In the genomic region with DNA sequence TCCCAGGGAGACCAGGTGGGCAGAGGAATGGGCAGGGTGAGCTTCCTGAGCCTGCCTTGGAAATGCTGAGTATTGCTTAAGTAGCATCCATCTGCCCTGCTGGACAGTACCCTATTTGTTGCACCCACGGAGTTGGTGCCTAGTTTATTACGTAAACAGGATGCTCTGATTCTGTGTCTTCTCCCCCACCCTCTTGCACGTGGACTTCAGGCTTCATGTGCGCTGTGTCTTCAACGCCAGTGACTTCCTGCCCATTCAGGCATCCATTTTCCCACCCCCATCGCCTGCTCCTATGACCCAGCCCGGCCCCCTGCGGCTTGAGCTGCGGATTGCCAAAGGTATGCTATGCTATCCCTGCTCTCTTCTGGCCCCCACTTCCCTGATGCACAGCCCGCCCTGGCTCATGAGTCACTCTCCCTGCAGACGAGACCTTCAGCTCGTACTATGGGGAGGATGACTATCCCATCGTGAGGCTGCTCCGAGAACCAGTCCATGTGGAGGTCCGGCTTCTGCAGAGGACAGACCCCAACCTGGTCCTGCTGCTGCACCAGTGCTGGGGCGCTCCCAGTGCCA, we compare ENCODE assay signal across 10 cellular contexts. TPM values are rescaled to one million over a fixed set of nuclear protein-coding genes. Genes with fewer than 3 reads are reported as not detected.
A peak's percentile ranks its signal among the peaks of the same experiment; 100 is the strongest.
DNase-seq lines count a peak whose midpoint lies in the region; ATAC-seq, FAIRE-seq and TF ChIP-seq lines count a peak whose summit lies in the region.
"Had no signal": no experiment of that assay in that cellular context is flagged by ENCODE, and none has a peak within 500 bp of the region (broad histone marks: within the 10 kb centered on the region; RNA-seq: fewer than 3 reads in every experiment).

No MANE protein-coding gene starts in this region.

- H3K4me1 ChIP-seq in IMR-90 (ENCODE audit: control insufficient read depth, insufficient read depth, low read length) (peaks cover 22% of the 10 kb centered on the region), lower lobe of right lung (peaks cover 19% of the 10 kb centered on the region), Karpas-422 (ENCODE audit: low read length) (no peaks in the 10 kb centered on the region)

- no peak for TF ChIP-seq POLR2A in IMR-90 (IDR thresholded peaks at IDR 0.05; ENCODE audit: low read depth, low read length)

- H3K23ac ChIP-seq in IMR-90 (ENCODE audit: low read depth, low read length) = no peak overlapping the region

- H3K4ac ChIP-seq in IMR-90 (ENCODE audit: low read depth, low read length) = peak overlapping the region; percentile 97

- peak overlapping the region; percentile 92; the same call in 1 of the 2 replicates for H2BK20ac ChIP-seq in IMR-90 (ENCODE audit: low read depth, low read length)

- TF ChIP-seq CTCF in BJ (IDR thresholded peaks at IDR 0.05; ENCODE audit: insufficient read depth, low read depth, low read length) = no peak
- no peak for TF ChIP-seq CTCF in IMR-90 (conservative IDR thresholded peaks at IDR 0.05; ENCODE audit: low read depth, low read length)
- TF ChIP-seq CTCF in bronchial epithelial cell (IDR thresholded peaks at IDR 0.05; ENCODE audit: insufficient read depth, low read length, severe bottlenecking) = no peak
- no peak for TF ChIP-seq CTCF in lower lobe of right lung (IDR thresholded peaks at IDR 0.05)
- no peak for TF ChIP-seq CTCF in natural killer cell (IDR thresholded peaks at IDR 0.05)

- peaks cover 5% of the 10 kb centered on the region for H3K36me3 Mint-ChIP-seq in natural killer cell

- H4K5ac ChIP-seq in IMR-90 (ENCODE audit: low read depth, low read length) = peak overlapping the region; percentile 37; the same call in 1 of the 2 replicates

- H2AK5ac ChIP-seq in IMR-90 (ENCODE audit: low read depth, low read length) = peak overlapping the region; percentile 100

- H3K27me3 Mint-ChIP-seq in natural killer cell (ENCODE audit: low read depth in 2 of 2) = peaks cover 0 to 4% of the 10 kb centered on the region in 2 donors

- dilution Hi-C loops in IMR-90 (cut with HindIII; ENCODE audit: low sequenced_read_pairs, unreplicated experiment) = no loop called here

- CTCF ChIA-PET in BJ (lab: Yijun Ruan, JAX) = interaction anchor here (0.6 to 4.6 kb wide), 6 partner anchors 12 to 313 kb away, joined by 4 to 21 read pairs (median 8); no protein-coding TSS in a partner anchor
- CTCF ChIA-PET in IMR-90 (lab: Yijun Ruan, JAX) = interaction anchor here (0.7 to 2.5 kb wide), 5 partner anchors 14 to 97 kb away, joined by 3 to 11 read pairs (median 5); no protein-coding TSS in a partner anchor

- peak overlapping the region; percentile 91 for H2AK9ac ChIP-seq in IMR-90 (replicated peaks; ENCODE audit: low read depth, low read length, poor library complexity)

- no peak overlapping the region for H3K4me3 Mint-ChIP-seq in natural killer cell

- peak overlapping the region; percentile 54 to 68; a peak in 3 of 4 replicates for H4K8ac ChIP-seq in IMR-90 (ENCODE audit: low read depth in 2 of 2, low read length in 2 of 2)

- in situ Hi-C loops in IMR-90 (cut with MboI; ENCODE audit: low sequenced_read_pairs) = no loop called here

- no peak overlapping the region for H3K14ac ChIP-seq in IMR-90 (replicated peaks; ENCODE audit: low read depth, low read length)

- TF ChIP-seq RAD21 in IMR-90 (IDR thresholded peaks at IDR 0.05; ENCODE audit: low read length) = no peak

- no peaks in the 10 kb centered on the region for H3K9me2 ChIP-seq in Karpas-422 (replicated peaks; ENCODE audit: insufficient read depth, low read length)

- H3K9me3 ChIP-seq in IMR-90 (ENCODE audit: control insufficient read depth, insufficient read depth, low read length) (no peaks in the 10 kb centered on the region), lower lobe of right lung (no peaks in the 10 kb centered on the region), Karpas-422 (ENCODE audit: low read length) (no peaks in the 10 kb centered on the region)

- no TSS peak for BruUV-seq in IMR-90 (replicated peaks; lab: Mats Ljungman, UMichigan)

- H3K79me1 ChIP-seq in IMR-90 (ENCODE audit: low read depth in 1 of 2, low read length in 2 of 2) = 0 out of 4 replicates have a peak, but pooled peaks cover 0 to 3% of the 10 kb centered on the region in 2 experiments

- H3K9ac ChIP-seq in IMR-90 (ENCODE audit: low read depth, low read length) (0 out of 2 replicates have a peak overlapping the region, but pooled peaks have one; percentile 4), Karpas-422 (ENCODE audit: low read length) (no peak overlapping the region)

- FAIRE-seq in bronchial epithelial cell (lab: Jason Lieb, UNC) = peak; percentile 18

- H3K27ac Mint-ChIP-seq in natural killer cell = no peak overlapping the region

- H3K27me3 ChIP-seq in BJ (ENCODE audit: control insufficient read depth, insufficient read depth, low read length) (no peaks in the 10 kb centered on the region), IMR-90 (ENCODE audit: control insufficient read depth, insufficient read depth, low read length) (no peaks in the 10 kb centered on the region; the same call in none of the 2 replicates), bronchial epithelial cell (ENCODE audit: control insufficient read depth, insufficient read depth, low read length) (no peaks in the 10 kb centered on the region), lower lobe of right lung (ENCODE audit: low read depth) (no peaks in the 10 kb centered on the region), Karpas-422 (ENCODE audit: low read length) (no peaks in the 10 kb centered on the region)

- POLR2A ChIA-PET in BJ (lab: Charles Lee) = no interaction called here
- POLR2A ChIA-PET in IMR-90 (lab: Charles Lee; ENCODE audit: unreplicated experiment) = no interaction called here

- no peaks in the 10 kb centered on the region for H3K36me3 ChIP-seq in BJ (ENCODE audit: control insufficient read depth, insufficient read depth, low read length)
- H3K36me3 ChIP-seq in IMR-90 (ENCODE audit: control insufficient read depth, insufficient read depth, low read length) = no peaks in the 10 kb centered on the region
- no peaks in the 10 kb centered on the region for H3K36me3 ChIP-seq in bronchial epithelial cell (ENCODE audit: control insufficient read depth, insufficient read depth, low read length)
- peaks cover 3% of the 10 kb centered on the region for H3K36me3 ChIP-seq in lower lobe of right lung
- H3K36me3 ChIP-seq in Karpas-422 (ENCODE audit: insufficient read depth, low read length) = peaks cover 4% of the 10 kb centered on the region; the same call in 1 of the 2 replicates

- ATAC-seq in IMR-90 (ENCODE audit: low read depth) = peak; percentile 91
- peak in 1 of 2 donors; percentile 13 for ATAC-seq in lower lobe of right lung
- ATAC-seq in natural killer cell = no peak
- no peak for ATAC-seq in HG03442 (IDR thresholded peaks at IDR 0.05; ENCODE audit: unreplicated experiment)

- DNase-seq in BJ (ENCODE audit: low read depth) (peak; percentile 21), IMR-90 (peak; percentile 89), bronchial epithelial cell (ENCODE audit: low read depth) (no peak), lower lobe of right lung (peak; percentile 42), natural killer cell (no peak), Karpas-422 (no peak), HT-29 (ENCODE audit: low spot score) (no peak)
- DNase-seq: activated CD4-positive, alpha-beta T cell treated with anti-CD3 and anti-CD28 coated beads for 48 hours; NCI-H2081 treated with DMSO at 0.1 percent for 48 hours had no signal

- H2BK120ac ChIP-seq in IMR-90 (ENCODE audit: low read depth, low read length) = peak overlapping the region; percentile 89

- H4K20me1 ChIP-seq in IMR-90 (ENCODE audit: insufficient read depth, low read length) = no peaks in the 10 kb centered on the region
- no peaks in the 10 kb centered on the region for H4K20me1 ChIP-seq in Karpas-422 (ENCODE audit: insufficient read depth, low read depth, low read length)

- H3K9me1 ChIP-seq in IMR-90 (ENCODE audit: insufficient read depth, low read length) = peaks cover 23% of the 10 kb centered on the region

- peak overlapping the region; percentile 81; the same call in 1 of the 2 replicates for H4K91ac ChIP-seq in IMR-90 (ENCODE audit: insufficient read depth, low read depth, low read length)

- H3K4me2 ChIP-seq in IMR-90 (ENCODE audit: low read depth, low read length) = peak overlapping the region; percentile 36
- no peak overlapping the region for H3K4me2 ChIP-seq in Karpas-422 (ENCODE audit: low read depth, low read length, poor library complexity, severe bottlenecking)

- 0 out of 3 replicates have a peak overlapping the region, but pooled peaks have one; percentile 4 for H2BK15ac ChIP-seq in IMR-90 (ENCODE audit: low read depth, low read length)

- no peak overlapping the region for H3K56ac ChIP-seq in IMR-90 (ENCODE audit: extremely low read depth, insufficient read depth, low read length)

- peak overlapping the region; percentile 80 for H2AFZ ChIP-seq in IMR-90 (replicated peaks; ENCODE audit: low read length, poor library complexity)
- H2AFZ ChIP-seq in Karpas-422 (ENCODE audit: low read length) = no peak overlapping the region

- intact Hi-C loops in IMR-90 (cut with micrococcal nuclease) = no loop called here
- intact Hi-C loops in lower lobe of right lung (cut with DNase I) = no loop called here
- intact Hi-C loops in natural killer cell (cut with micrococcal nuclease) = no loop called here

- H3K18ac ChIP-seq in IMR-90 (ENCODE audit: low read depth, low read length) = no peak overlapping the region; the same call in 1 of the 2 replicates

- peak overlapping the region; percentile 79 for H2BK5ac ChIP-seq in IMR-90 (ENCODE audit: low read depth, low read length, poor library complexity, severe bottlenecking)

- H3K4me1 Mint-ChIP-seq in natural killer cell = peaks cover 0 to 4% of the 10 kb centered on the region in 2 donors

- H3K79me2 ChIP-seq in Karpas-422 (ENCODE audit: low read length) = no peaks in the 10 kb centered on the region

- H3K4me3 ChIP-seq in BJ (ENCODE audit: low read depth, low read length) = no peak overlapping the region
- no peak overlapping the region for H3K4me3 ChIP-seq in IMR-90 (ENCODE audit: insufficient read depth, low read depth, low read length)
- no peak overlapping the region for H3K4me3 ChIP-seq in bronchial epithelial cell (ENCODE audit: low read depth, low read length)
- no peak overlapping the region for H3K4me3 ChIP-seq in lower lobe of right lung
- H3K4me3 ChIP-seq in Karpas-422 (ENCODE audit: low read length) = no peak overlapping the region

- H3K27ac ChIP-seq in IMR-90 (ENCODE audit: insufficient read depth, low read length) = peak overlapping the region; percentile 33
- H3K27ac ChIP-seq in lower lobe of right lung = no peak overlapping the region
- no peak overlapping the region for H3K27ac ChIP-seq in Karpas-422 (ENCODE audit: low read length)

- no peaks in the 10 kb centered on the region for H3K9me3 Mint-ChIP-seq in natural killer cell

- WGBS in IMR-90 (ENCODE audit: extremely low coverage in 2 of 2, insufficient read length in 1 of 2), 2 experiments = 55% methylated on average over 6 of the region's 16 CpGs; no CpG with 5 or more reads in 1 of the 2 experiments

RNA-seq across cellular contexts. Expression of gene ZP1, which starts 5.7 kb away (rescaled TPM):
- polyA plus RNA-seq in BJ (2011; rRNA removed) (0.36 and 0.67 TPM in 2 replicates), IMR-90 (2012; rRNA removed) (1.2 and 1.6 TPM in 2 replicates)
- polyA minus RNA-seq in BJ (2011; rRNA and poly(A)+ RNA removed) = 0.81 TPM in 1 of 2 replicates, not detected in the other
- total RNA-seq in IMR-90 (2012; rRNA removed) (0.18 and 0.28 TPM in 2 replicates), bronchial epithelial cell (not detected in 2 replicates), lower lobe of right lung (not detected), natural killer cell (under 1 TPM in 1 of 3 donors, not detected in 2; 0.35 TPM)
- 1.5 and 3.3 TPM in 2 replicates for polyA plus RNA-seq in IMR-90 (2012; cell fraction: cytosol; rRNA removed)
- 7.4 and 25.0 TPM in 2 replicates for polyA plus RNA-seq in IMR-90 (2012; cell fraction: nucleus; rRNA removed; ENCODE audit: low replicate concordance)
- not detected in 2 replicates for total RNA-seq in Karpas-422 (2014; rRNA removed; shearing (Covaris generic); ENCODE audit: low replicate concordance)
- total RNA-seq in HT-29 (2014; rRNA removed; shearing (Covaris generic)) = not detected in 2 replicates

RNA-seq across cellular contexts. Expression of gene PTGDR2, which starts 17.3 kb away (rescaled TPM):
- 0.02 TPM in 2 replicates for polyA plus RNA-seq in BJ (2011; rRNA removed)
- not detected in 2 replicates for polyA minus RNA-seq in BJ (2011; rRNA and poly(A)+ RNA removed)
- under 0.01 TPM in 2 replicates for total RNA-seq in IMR-90 (2012; rRNA removed)
- polyA plus RNA-seq in IMR-90 (2012; rRNA removed) = 0.09 and 0.12 TPM in 2 replicates
- 0.02 and 0.25 TPM in 2 replicates for polyA plus RNA-seq in IMR-90 (2012; cell fraction: cytosol; rRNA removed)
- polyA plus RNA-seq in IMR-90 (2012; cell fraction: nucleus; rRNA removed; ENCODE audit: low replicate concordance) = 0.24 and 0.25 TPM in 2 replicates
- total RNA-seq in bronchial epithelial cell = 0.13 TPM in 1 of 2 replicates, not detected in the other
- 0.86 TPM for total RNA-seq in lower lobe of right lung
- total RNA-seq in natural killer cell = 10 to 100 TPM in 1 of 3 donors, 1 to 10 TPM in 1, under 1 TPM in 1; 0.66 to 12.4 (median 1.7) TPM
- total RNA-seq in Karpas-422 (2014; rRNA removed; shearing (Covaris generic); ENCODE audit: low replicate concordance) = not detected in 2 replicates
- 0.41 TPM in 1 of 2 replicates, not detected in the other for total RNA-seq in HT-29 (2014; rRNA removed; shearing (Covaris generic))

RNA-seq across cellular contexts. Expression of gene CCDC86, which starts 31.1 kb away (rescaled TPM):
- polyA plus RNA-seq in BJ (2011; rRNA removed) = 12.5 and 21.2 TPM in 2 replicates
- polyA minus RNA-seq in BJ (2011; rRNA and poly(A)+ RNA removed) = 4.0 and 5.3 TPM in 2 replicates
- total RNA-seq in IMR-90 (2012; rRNA removed) = 9.5 and 10.3 TPM in 2 replicates
- polyA plus RNA-seq in IMR-90 (2012; rRNA removed) = 34.0 and 38.7 TPM in 2 replicates
- 25.1 and 28.9 TPM in 2 replicates for polyA plus RNA-seq in IMR-90 (2012; cell fraction: cytosol; rRNA removed)
- 14.4 and 29.6 TPM in 2 replicates for polyA plus RNA-seq in IMR-90 (2012; cell fraction: nucleus; rRNA removed; ENCODE audit: low replicate concordance)
- 7.4 TPM in 2 replicates for total RNA-seq in bronchial epithelial cell
- total RNA-seq in lower lobe of right lung = 12.6 TPM
- 10 to 100 TPM; 10.6 to 12.5 (median 10.7) TPM for total RNA-seq in natural killer cell
- total RNA-seq in Karpas-422 (2014; rRNA removed; shearing (Covaris generic); ENCODE audit: low replicate concordance) = 10.4 and 21.2 TPM in 2 replicates
- total RNA-seq in HT-29 (2014; rRNA removed; shearing (Covaris generic)) = 56.4 and 60.6 TPM in 2 replicates

RNA-seq across cellular contexts. Expression of gene PRPF19, which starts 33.3 kb away (rescaled TPM):
- polyA plus RNA-seq in BJ (2011; rRNA removed) = 17.6 and 48.6 TPM in 2 replicates
- 30.1 and 31.2 TPM in 2 replicates for polyA minus RNA-seq in BJ (2011; rRNA and poly(A)+ RNA removed)
- 29.7 and 29.8 TPM in 2 replicates for total RNA-seq in IMR-90 (2012; rRNA removed)
- polyA plus RNA-seq in IMR-90 (2012; rRNA removed) = 48.5 and 50.4 TPM in 2 replicates
- 50.5 and 59.1 TPM in 2 replicates for polyA plus RNA-seq in IMR-90 (2012; cell fraction: cytosol; rRNA removed)
- polyA plus RNA-seq in IMR-90 (2012; cell fraction: nucleus; rRNA removed; ENCODE audit: low replicate concordance) = 28.4 and 43.7 TPM in 2 replicates
- 30.2 and 36.1 TPM in 2 replicates for total RNA-seq in bronchial epithelial cell
- 58.1 TPM for total RNA-seq in lower lobe of right lung
- 10 to 100 TPM; 61.0 to 69.7 (median 67.5) TPM for total RNA-seq in natural killer cell
- total RNA-seq in Karpas-422 (2014; rRNA removed; shearing (Covaris generic); ENCODE audit: low replicate concordance) = 87.2 and 109 TPM in 2 replicates
- total RNA-seq in HT-29 (2014; rRNA removed; shearing (Covaris generic)) = 144 and 152 TPM in 2 replicates

RNA-seq across cellular contexts. Expression of gene TMEM109, which starts 40.9 kb away (rescaled TPM):
- polyA plus RNA-seq in BJ (2011; rRNA removed) (46.8 and 70.0 TPM in 2 replicates), IMR-90 (2012; rRNA removed) (69.7 and 73.6 TPM in 2 replicates)
- polyA minus RNA-seq in BJ (2011; rRNA and poly(A)+ RNA removed) = 23.0 and 29.4 TPM in 2 replicates
- total RNA-seq in IMR-90 (2012; rRNA removed) (15.1 and 17.2 TPM in 2 replicates), bronchial epithelial cell (7.6 and 7.7 TPM in 2 replicates), lower lobe of right lung (142 TPM), natural killer cell (100 to 1,000 TPM in 1 of 3 donors, 10 to 100 TPM in 2; 89.3 to 102 (median 96.8) TPM)
- polyA plus RNA-seq in IMR-90 (2012; cell fraction: cytosol; rRNA removed) = 56.6 and 60.6 TPM in 2 replicates
- 8.8 and 14.0 TPM in 2 replicates for polyA plus RNA-seq in IMR-90 (2012; cell fraction: nucleus; rRNA removed; ENCODE audit: low replicate concordance)
- total RNA-seq in Karpas-422 (2014; rRNA removed; shearing (Covaris generic); ENCODE audit: low replicate concordance) = 42.3 and 44.4 TPM in 2 replicates
- total RNA-seq in HT-29 (2014; rRNA removed; shearing (Covaris generic)) = 96.5 and 102 TPM in 2 replicates

Comparison
In these comparisons a context has a peak if more than half of its experiments do, and no peak if none do; other contexts are left out.
1. DNase-seq: peak in BJ (single experiment), IMR-90 (single experiment) and lower lobe of right lung (single experiment); none in bronchial epithelial cell (single experiment), natural killer cell (single experiment), Karpas-422 (single experiment) and HT-29 (single experiment).